Comparison of ENCODE assay signal across 33 cellular contexts in the genomic region with DNA sequence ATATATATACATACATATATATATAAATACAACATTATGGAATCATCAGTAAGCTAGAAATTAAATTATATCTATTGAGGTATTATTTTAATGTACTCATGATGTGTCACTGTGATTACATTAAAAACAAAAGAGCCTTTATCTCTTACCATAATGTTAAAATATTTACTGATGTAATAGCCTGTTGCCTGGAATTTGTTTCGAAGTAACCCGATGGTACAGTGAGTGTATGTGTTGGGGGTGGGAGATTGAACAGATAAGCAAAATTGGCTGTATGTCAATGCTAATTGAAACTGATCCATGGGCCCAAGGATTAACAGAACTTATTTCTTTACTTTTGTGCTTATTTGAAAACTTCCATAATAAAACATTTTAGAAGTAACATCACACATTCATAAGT.
A peak's percentile ranks its signal among the peaks of the same experiment; 100 is the strongest.
DNase-seq lines count a peak whose midpoint lies in the region; ATAC-seq, FAIRE-seq and TF ChIP-seq lines count a peak whose summit lies in the region.
"Had no signal": no experiment of that assay in that cellular context is flagged by ENCODE, and none has a peak within 500 bp of the region (broad histone marks: within the 10 kb centered on the region; RNA-seq: fewer than 3 reads in every experiment).

No MANE protein-coding gene starts in this region.

- no peaks in the 10 kb centered on the region for H3K4me1 Mint-ChIP-seq in activated T-helper 1 cell treated with anti-CD3 and anti-CD28 coated beads, Interleukin-12 subunit alpha, Interleukin-12 subunit beta, Interleukin-2, Interleukin-4 antibody, amounts not matched to agents 30 ng/mL and 10 ng/mL and 1 ng/mL, durations not matched to agents 14 hours and 24 hours and 36 hours (ENCODE audit: low read depth)
- H3K4me1 Mint-ChIP-seq: activated CD4-positive, alpha-beta T cell treated with anti-CD3 and anti-CD28 coated beads, Interleukin-2, amount 10 ng/mL, durations not matched to agents 7 days and 5 days; activated CD8-positive, alpha-beta memory T cell treated with anti-CD3 and anti-CD28 coated beads, Interleukin-2, amount 10 ng/mL, durations not matched to agents 7 days and 5 days; IgD-negative memory B cell; naive thymus-derived CD4-positive, alpha-beta T cell had no signal

- H3K9me3 ChIP-seq in A549, result no peaks in the 10 kb centered on the region
- H3K9me3 ChIP-seq: BLaER1, esophagus squamous epithelium, stomach, thyroid gland had no signal

- peaks cover 46% of the 10 kb centered on the region for H3K4me1 ChIP-seq in A549
- H3K4me1 ChIP-seq: esophagus squamous epithelium, thyroid gland had no signal

- POLR2A ChIA-PET in A549 (lab: Yijun Ruan, JAX), result no interaction called here

- H3K27ac ChIP-seq in A549, result peak overlapping the region; percentile 64 to 78; a peak in 2 of 6 replicates
- H3K27ac ChIP-seq: BLaER1, cardiac muscle cell, esophagus squamous epithelium, stomach, thyroid gland had no signal

- no peak for TF ChIP-seq POLR2A in A549 (IDR thresholded peaks at IDR 0.05; ENCODE audit: low read length)

- ATAC-seq in A549, result no peak
- ATAC-seq in GM21367 (IDR thresholded peaks at IDR 0.05; ENCODE audit: unreplicated experiment), result no peak
- ATAC-seq: activated CD8-positive, alpha-beta memory T cell treated with anti-CD3 and anti-CD28 coated beads, Interleukin-2, amount 10 ng/mL, durations not matched to agents 7 days and 5 days; left ventricle myocardium superior; naive thymus-derived CD4-positive, alpha-beta T cell; WTC11 had no signal

- intact Hi-C loops in activated T-helper 1 cell treated with anti-CD3 and anti-CD28 coated beads, Interleukin-12 subunit alpha, Interleukin-12 subunit beta, Interleukin-2, Interleukin-4 antibody, amounts not matched to agents 30 ng/mL and 10 ng/mL and 1 ng/mL, durations not matched to agents 14 hours and 24 hours and 36 hours (cut with micrococcal nuclease), result no loop called here

- H3K4me3 Mint-ChIP-seq in activated T-helper 1 cell treated with anti-CD3 and anti-CD28 coated beads, Interleukin-12 subunit alpha, Interleukin-12 subunit beta, Interleukin-2, Interleukin-4 antibody, amounts not matched to agents 30 ng/mL and 10 ng/mL and 1 ng/mL, durations not matched to agents 14 hours and 24 hours and 36 hours, result no peak overlapping the region
- H3K4me3 Mint-ChIP-seq: activated CD4-positive, alpha-beta T cell treated with anti-CD3 and anti-CD28 coated beads, Interleukin-2, amount 10 ng/mL, durations not matched to agents 7 days and 5 days; activated CD8-positive, alpha-beta memory T cell treated with anti-CD3 and anti-CD28 coated beads, Interleukin-2, amount 10 ng/mL, durations not matched to agents 7 days and 5 days; dendritic cell treated with granulocyte-macrophage colony-stimulating factor and Interleukin-4, amounts not matched to agents 40 ng/mL and 50 ng/mL, for 4 days; IgD-negative memory B cell; naive thymus-derived CD4-positive, alpha-beta T cell; WTC11 had no signal

- peak in 1 of 2 experiments; percentile 9 for DNase-seq in A549 (ENCODE audit: low read depth in 1 of 2, low spot score in 1 of 2)
- peak; percentile 64 for DNase-seq in NCI-H69 (lab: John Stamatoyannopoulos, UW)
- peak; percentile 59 for DNase-seq in amniotic epithelial cell (ENCODE audit: low read depth)
- peak; percentile 86 for DNase-seq in fibroblast of the aortic adventitia (ENCODE audit: low read depth)
- DNase-seq in SIG-M5 treated with dmso at 0.1 percent for 504 hours (lab: John Stamatoyannopoulos, UW; ENCODE audit: unreplicated experiment), result no peak
- DNase-seq in activated T-helper 1 cell treated with anti-CD3 and anti-CD28 coated beads, Interleukin-12 subunit alpha, Interleukin-12 subunit beta, Interleukin-2, Interleukin-4 antibody, amounts not matched to agents 30 ng/mL and 10 ng/mL and 1 ng/mL, durations not matched to agents 14 hours and 24 hours and 36 hours (ENCODE audit: low spot score), result no peak
- no peak for DNase-seq in HCEC 1CT
- DNase-seq: ACHN; activated CD4-positive, alpha-beta T cell treated with anti-CD3 and anti-CD28 coated beads, Interleukin-2, amount 10 ng/mL, durations not matched to agents 7 days and 5 days; activated CD8-positive, alpha-beta memory T cell treated with anti-CD3 and anti-CD28 coated beads, Interleukin-2, amount 10 ng/mL, durations not matched to agents 7 days and 5 days; activated naive CD4-positive, alpha-beta T cell treated with Interleukin-2 at 50 U/mL for 16 hours; activated T-cell treated with anti-CD3 and anti-CD28 coated beads, Interleukin-2, amount 50 U/mL, for 48 hours; amniotic stem cell; DMS79; esophagus squamous epithelium; GF-D8; H7; left ventricle myocardium superior; midbrain; naive thymus-derived CD4-positive, alpha-beta T cell; NCI-H1092; NCI-H187 treated with DMSO at 0.1 percent for 48 hours; nucleus accumbens; stimulated activated CD4-positive, alpha-beta T cell treated with anti-CD3 and anti-CD28 coated beads, Interleukin-1b, Interleukin-23, amount 100 ng/mL, for 48 hours; stomach; thyroid gland had no signal

- H3K27ac Mint-ChIP-seq in activated T-helper 1 cell treated with anti-CD3 and anti-CD28 coated beads, Interleukin-12 subunit alpha, Interleukin-12 subunit beta, Interleukin-2, Interleukin-4 antibody, amounts not matched to agents 30 ng/mL and 10 ng/mL and 1 ng/mL, durations not matched to agents 14 hours and 24 hours and 36 hours, result no peak overlapping the region
- H3K27ac Mint-ChIP-seq: activated CD4-positive, alpha-beta T cell treated with anti-CD3 and anti-CD28 coated beads, Interleukin-2, amount 10 ng/mL, durations not matched to agents 7 days and 5 days; activated CD8-positive, alpha-beta memory T cell treated with anti-CD3 and anti-CD28 coated beads, Interleukin-2, amount 10 ng/mL, durations not matched to agents 7 days and 5 days; dendritic cell treated with granulocyte-macrophage colony-stimulating factor and Interleukin-4, amounts not matched to agents 40 ng/mL and 50 ng/mL, for 4 days; IgD-negative memory B cell; naive thymus-derived CD4-positive, alpha-beta T cell; WTC11 had no signal

- 12% methylated on average over 2 of the region's 2 CpGs for WGBS in A549 (ENCODE audit: missing lambda C conversion rate)

- CTCF ChIA-PET in A549 (lab: Yijun Ruan, JAX), result no interaction called here

- TF ChIP-seq EP300 in A549 (IDR thresholded peaks at IDR 0.05), result no peak

- TF ChIP-seq RAD21 in A549 (conservative IDR thresholded peaks at IDR 0.05 in 1 of 2, IDR thresholded peaks at IDR 0.05 in 1 of 2), result no peak

- TF ChIP-seq CTCF in A549 (IDR thresholded peaks at IDR 0.05) (no peak), fibroblast of the aortic adventitia (IDR thresholded peaks at IDR 0.05; ENCODE audit: insufficient read depth, low read length) (no peak)

- no peak for FAIRE-seq in A549 (lab: Jason Lieb, UNC)

- peak overlapping the region; percentile 69 for H3K4me2 ChIP-seq in A549
- H3K4me2 ChIP-seq: BLaER1, smooth muscle cell had no signal

- no peaks in the 10 kb centered on the region for H3K27me3 Mint-ChIP-seq in activated T-helper 1 cell treated with anti-CD3 and anti-CD28 coated beads, Interleukin-12 subunit alpha, Interleukin-12 subunit beta, Interleukin-2, Interleukin-4 antibody, amounts not matched to agents 30 ng/mL and 10 ng/mL and 1 ng/mL, durations not matched to agents 14 hours and 24 hours and 36 hours (ENCODE audit: insufficient read depth)
- H3K27me3 Mint-ChIP-seq: activated CD4-positive, alpha-beta T cell treated with anti-CD3 and anti-CD28 coated beads, Interleukin-2, amount 10 ng/mL, durations not matched to agents 7 days and 5 days; activated CD8-positive, alpha-beta memory T cell treated with anti-CD3 and anti-CD28 coated beads, Interleukin-2, amount 10 ng/mL, durations not matched to agents 7 days and 5 days; dendritic cell treated with granulocyte-macrophage colony-stimulating factor and Interleukin-4, amounts not matched to agents 40 ng/mL and 50 ng/mL, for 4 days; IgD-negative memory B cell; naive thymus-derived CD4-positive, alpha-beta T cell had no signal

- no peaks in the 10 kb centered on the region for H3K36me3 Mint-ChIP-seq in activated T-helper 1 cell treated with anti-CD3 and anti-CD28 coated beads, Interleukin-12 subunit alpha, Interleukin-12 subunit beta, Interleukin-2, Interleukin-4 antibody, amounts not matched to agents 30 ng/mL and 10 ng/mL and 1 ng/mL, durations not matched to agents 14 hours and 24 hours and 36 hours (ENCODE audit: low read depth)
- H3K36me3 Mint-ChIP-seq: activated CD8-positive, alpha-beta memory T cell treated with anti-CD3 and anti-CD28 coated beads, Interleukin-2, amount 10 ng/mL, durations not matched to agents 7 days and 5 days; IgD-negative memory B cell; naive thymus-derived CD4-positive, alpha-beta T cell; WTC11 had no signal

- H3K9me3 Mint-ChIP-seq in activated T-helper 1 cell treated with anti-CD3 and anti-CD28 coated beads, Interleukin-12 subunit alpha, Interleukin-12 subunit beta, Interleukin-2, Interleukin-4 antibody, amounts not matched to agents 30 ng/mL and 10 ng/mL and 1 ng/mL, durations not matched to agents 14 hours and 24 hours and 36 hours, result no peaks in the 10 kb centered on the region
- H3K9me3 Mint-ChIP-seq: activated CD4-positive, alpha-beta T cell treated with anti-CD3 and anti-CD28 coated beads, Interleukin-2, amount 10 ng/mL, durations not matched to agents 7 days and 5 days; dendritic cell treated with granulocyte-macrophage colony-stimulating factor and Interleukin-4, amounts not matched to agents 40 ng/mL and 50 ng/mL, for 4 days; WTC11 had no signal

- H3K4me3 ChIP-seq in A549, result no peak overlapping the region
- H3K4me3 ChIP-seq in fibroblast of the aortic adventitia (ENCODE audit: low read depth, low read length), result no peak overlapping the region
- H3K4me3 ChIP-seq: BLaER1, cardiac muscle cell, esophagus squamous epithelium, smooth muscle cell, stomach, thyroid gland had no signal

TF ChIP-seq in A549, 52 proteins besides CTCF, POLR2A, EP300 and RAD21:
- TF ChIP-seq CHD4 (IDR thresholded peaks at IDR 0.05; ENCODE audit: borderline replicate concordance) (no peak), GATA3 (IDR thresholded peaks at IDR 0.05; ENCODE audit: borderline replicate concordance) (peak; percentile 66)

Comparison
In these comparisons a context has a peak if more than half of its experiments do, and no peak if none do; other contexts are left out.
1. DNase-seq: peak in NCI-H69 (single experiment), amniotic epithelial cell (single experiment) and fibroblast of the aortic adventitia (single experiment); none in SIG-M5 treated with dmso at 0.1 percent for 504 hours (single experiment), activated T-helper 1 cell treated with anti-CD3 and anti-CD28 coated beads, Interleukin-12 subunit alpha, Interleukin-12 subunit beta, Interleukin-2, Interleukin-4 antibody, amounts not matched to agents 30 ng/mL and 10 ng/mL and 1 ng/mL, durations not matched to agents 14 hours and 24 hours and 36 hours (single experiment) and HCEC 1CT (single experiment).